5 cellular contexts compared by ENCODE assay signal in genomic region chr16:90169127-90169655, GRCh38.
A peak's percentile ranks its signal among the peaks of the same experiment; 100 is the strongest.
DNase-seq lines count a peak whose midpoint lies in the region; ATAC-seq, FAIRE-seq and TF ChIP-seq lines count a peak whose summit lies in the region.
"Not testable (repeated sequence)": the region's sequence is repeated elsewhere in the genome, so short reads cannot be mapped to it uniquely, and the experiment has no call there.

No MANE protein-coding gene starts in this region.

- POLR2A ChIA-PET in K562 (lab: Yijun Ruan, JAX); HepG2 (lab: Yijun Ruan, JAX): not testable (repeated sequence)

- H3K4me1 Mint-ChIP-seq in activated T-cell treated with anti-CD3 and anti-CD28 coated beads, Interleukin-2, amount 50 U/mL, for 24 hours (ENCODE audit: low read depth); osteocyte (ENCODE audit: unreplicated experiment): not testable (repeated sequence)

- H3K9me3 ChIP-seq in K562 (replicated peaks; ENCODE audit: control insufficient read depth, insufficient read depth, low read depth, low read length); HepG2 (ENCODE audit: low read length); lower lobe of right lung: not testable (repeated sequence)

- H3K4me1 ChIP-seq in K562 (replicated peaks in 1 of 2; ENCODE audit: control insufficient read depth in 2 of 2, insufficient read depth in 2 of 2, low read length in 2 of 2): peaks cover 0 to 30% of the 10 kb centered on the region in 2 experiments; a peak in 2 of 5 replicates
- not testable (repeated sequence) for H3K4me1 ChIP-seq in HepG2 (ENCODE audit: insufficient read depth, low read length); lower lobe of right lung

- TF ChIP-seq POLR2A in K562 (conservative IDR thresholded peaks at IDR 0.05); HepG2 (IDR thresholded peaks at IDR 0.05; ENCODE audit: insufficient read depth in 1 of 2, low read depth in 2 of 2, low read length in 2 of 2): not testable (repeated sequence)

- not testable (repeated sequence) for BruUV-seq in K562 (replicated peaks; lab: Mats Ljungman, UMichigan); HepG2 (replicated peaks; lab: Mats Ljungman, UMichigan)

- H3K27ac ChIP-seq in K562 (ENCODE audit: extremely low read depth, low read depth, low read length) (peak overlapping the region; percentile 90; the same call in 2 of the 3 replicates), HepG2 (ENCODE audit: extremely low read length, insufficient read depth, low read length) (peak overlapping the region; percentile 72)
- not testable (repeated sequence) for H3K27ac ChIP-seq in lower lobe of right lung

- not testable (repeated sequence) for H2AFZ ChIP-seq in K562 (ENCODE audit: low read depth, low read length); HepG2 (ENCODE audit: low read length)

- 0 out of 4 replicates have a peak overlapping the region, but pooled peaks of 1 of the 2 experiments have one; percentile 53 for H3K9ac ChIP-seq in K562 (ENCODE audit: insufficient read depth in 1 of 2, low read depth in 2 of 2, low read length in 2 of 2)
- not testable (repeated sequence) for H3K9ac ChIP-seq in HepG2 (ENCODE audit: insufficient read depth, low read depth, low read length)

- H3K36me3 Mint-ChIP-seq in activated T-cell treated with anti-CD3 and anti-CD28 coated beads, Interleukin-2, amount 50 U/mL, for 24 hours (ENCODE audit: low read depth); osteocyte (ENCODE audit: unreplicated experiment): not testable (repeated sequence)

- H3K27ac Mint-ChIP-seq in activated T-cell treated with anti-CD3 and anti-CD28 coated beads, Interleukin-2, amount 50 U/mL, for 24 hours; osteocyte (ENCODE audit: unreplicated experiment): not testable (repeated sequence)

- not testable (repeated sequence) for H3K27me3 Mint-ChIP-seq in activated T-cell treated with anti-CD3 and anti-CD28 coated beads, Interleukin-2, amount 50 U/mL, for 24 hours; osteocyte (ENCODE audit: unreplicated experiment)

- not testable (repeated sequence) for TF ChIP-seq RAD21 in K562 (CRISPR knock-in tag; conservative IDR thresholded peaks at IDR 0.05 in 1 of 2, IDR thresholded peaks at IDR 0.05 in 1 of 2); HepG2 (CRISPR knock-in tag; IDR thresholded peaks at IDR 0.05)

- H4K20me1 ChIP-seq in K562 (replicated peaks; ENCODE audit: control insufficient read depth, insufficient read depth, low read length); HepG2 (ENCODE audit: insufficient read depth, low read length): not testable (repeated sequence)

- H3K4me2 ChIP-seq in K562 (ENCODE audit: insufficient read depth, low read length); HepG2 (ENCODE audit: low read depth, low read length): not testable (repeated sequence)

- not testable (repeated sequence) for H3K9me1 ChIP-seq in K562 (ENCODE audit: control insufficient read depth, insufficient read depth, low read length)

- TF ChIP-seq CTCF in K562 (IDR thresholded peaks at IDR 0.05 in 2 of 3, conservative IDR thresholded peaks at IDR 0.05 in 1 of 3; ENCODE audit: insufficient read depth in 2 of 3, low read depth in 1 of 3, low read length in 3 of 3); HepG2 (CRISPR knock-in tag; IDR thresholded peaks at IDR 0.05); lower lobe of right lung (IDR thresholded peaks at IDR 0.05); osteocyte (IDR thresholded peaks at IDR 0.05): not testable (repeated sequence)

- CTCF ChIA-PET in K562 (lab: Yijun Ruan, JAX; ENCODE audit: low intra/inter-chr PET ratio); HepG2 (lab: Yijun Ruan, JAX; ENCODE audit: low intra/inter-chr PET ratio, low total read pairs): not testable (repeated sequence)

- not testable (repeated sequence) for H3K9me3 Mint-ChIP-seq in activated T-cell treated with anti-CD3 and anti-CD28 coated beads, Interleukin-2, amount 50 U/mL, for 24 hours; osteocyte (ENCODE audit: unreplicated experiment)

- DNase-seq in activated T-cell treated with anti-CD3 and anti-CD28 coated beads, Interleukin-2, amount 50 U/mL, for 24 hours: peak; percentile 6
- DNase-seq in K562 (ENCODE audit: extremely low read depth in 1 of 4, low spot score in 3 of 4); HepG2 (ENCODE audit: low spot score): not testable (repeated sequence)
- DNase-seq in lower lobe of right lung (peak; percentile 5), osteocyte (ENCODE audit: extremely low spot score, unreplicated experiment) (peak; percentile 30)

- H3K4me3 Mint-ChIP-seq in activated T-cell treated with anti-CD3 and anti-CD28 coated beads, Interleukin-2, amount 50 U/mL, for 24 hours; osteocyte (ENCODE audit: unreplicated experiment): not testable (repeated sequence)

- not testable (repeated sequence) for ATAC-seq in K562, HepG2, lower lobe of right lung

- TF ChIP-seq EP300 in K562 (IDR thresholded peaks at IDR 0.05; ENCODE audit: low read length); HepG2 (IDR thresholded peaks at IDR 0.05; ENCODE audit: low read depth in 2 of 2, low read length in 2 of 2); HepG2 (CRISPR knock-in tag; IDR thresholded peaks at IDR 0.05; ENCODE audit: borderline replicate concordance): not testable (repeated sequence)

- WGBS in K562 (ENCODE audit: insufficient coverage, low coverage, missing lambda C conversion rate): 0% methylated on average over 2 of the region's 29 CpGs
- 43% methylated on average over 21 of the region's 29 CpGs for WGBS in HepG2 (ENCODE audit: low lambda C conversion rate)

- H3K27me3 ChIP-seq in K562 (ENCODE audit: control insufficient read depth in 2 of 2, insufficient read depth in 2 of 2, low read length in 2 of 2); HepG2 (ENCODE audit: control insufficient read depth in 1 of 2, insufficient read depth in 2 of 2, low read length in 2 of 2); lower lobe of right lung (ENCODE audit: low read depth): not testable (repeated sequence)

- H3K36me3 ChIP-seq in K562 (ENCODE audit: control insufficient read depth, insufficient read depth, low read length); HepG2 (replicated peaks in 1 of 2; ENCODE audit: control insufficient read depth in 1 of 2, insufficient read depth in 2 of 2, low read length in 2 of 2); lower lobe of right lung: not testable (repeated sequence)

- H3K4me3 ChIP-seq in K562; HepG2 (replicated peaks in 1 of 3; ENCODE audit: insufficient read depth in 1 of 3, low read depth in 2 of 3, low read length in 3 of 3); lower lobe of right lung: not testable (repeated sequence)

- intact Hi-C loops in K562 (cut with micrococcal nuclease); HepG2 (cut with micrococcal nuclease; ENCODE audit: unreplicated experiment); lower lobe of right lung (cut with DNase I): not testable (repeated sequence)

- in situ Hi-C loops in K562 (cut with MboI); HepG2 (cut with HindIII; ENCODE audit: extremely low pct_ligation_motif_present, low pct_unique_long_range_greater_than_20kb): not testable (repeated sequence)

- peaks cover 13% of the 10 kb centered on the region for H3K79me2 ChIP-seq in K562 (ENCODE audit: control insufficient read depth, insufficient read depth, low read length)
- not testable (repeated sequence) for H3K79me2 ChIP-seq in HepG2 (ENCODE audit: insufficient read depth, low read length)

- not testable (repeated sequence) for FAIRE-seq in K562 (lab: Jason Lieb, UNC); HepG2 (lab: Jason Lieb, UNC)

TF ChIP-seq in K562, 482 proteins besides CTCF, POLR2A, EP300 and RAD21:
- TF ChIP-seq ZBTB7A (IDR thresholded peaks at IDR 0.05; ENCODE audit: borderline replicate concordance, control insufficient read depth, low read depth, low read length): 0 out of 2 replicates have a peak, but pooled peaks have one; percentile 1
- peak; percentile 9; the same call in 1 of the 2 replicates for TF ChIP-seq RBFOX2 (IDR thresholded peaks at IDR 0.05; ENCODE audit: low read depth, low read length)
- TF ChIP-seq NR2C2 (CRISPR knock-in tag; IDR thresholded peaks at IDR 0.05): not testable (repeated sequence)
- peak; percentile 84 for TF ChIP-seq NR2C2 (tag; IDR thresholded peaks at IDR 0.05)

TF ChIP-seq in HepG2, 621 proteins besides CTCF, POLR2A, EP300 and RAD21:
- TF ChIP-seq NR2F6 (IDR thresholded peaks at IDR 0.05): peak; percentile 60; the same call in 1 of the 2 replicates
- peak; percentile 46; the same call in 1 of the 2 replicates for TF ChIP-seq NR2F6 (CRISPR knock-in tag; IDR thresholded peaks at IDR 0.05)
- peak in 1 of 2 experiments; percentile 52; a peak in 1 of 4 replicates for TF ChIP-seq NR2F1 (CRISPR knock-in tag; IDR thresholded peaks at IDR 0.05)
- peak; percentile 42; the same call in 1 of the 2 replicates for TF ChIP-seq SP5 (CRISPR knock-in tag; IDR thresholded peaks at IDR 0.05; ENCODE audit: borderline replicate concordance, low read depth)
- peak; percentile 98 for TF ChIP-seq ZNF18 (CRISPR knock-in tag; IDR thresholded peaks at IDR 0.05; ENCODE audit: insufficient replicate concordance)
